In genomic region chr15:67114046-67114445, GRCh38 we compare ENCODE assay signal across 18 cellular contexts. TPM values are rescaled to one million over a fixed set of nuclear protein-coding genes. Genes with fewer than 3 reads are reported as not detected.
DNase-seq lines count a peak whose midpoint lies in the region; ATAC-seq and TF ChIP-seq lines count a peak whose summit lies in the region.
"Had no signal": no experiment of that assay in that cellular context is flagged by ENCODE, and none has a peak within 500 bp of the region (broad histone marks: within the 10 kb centered on the region; RNA-seq: fewer than 3 reads in every experiment).

No MANE protein-coding gene starts in this region.

- no peak overlapping the region for H2BK15ac ChIP-seq in mesenchymal stem cell (ENCODE audit: low read depth, poor library complexity, severe bottlenecking)

- 100% methylated on average over 8 of the region's 8 CpGs for WGBS in mesenchymal stem cell

- peaks cover 7% of the 10 kb centered on the region for H3K9me3 ChIP-seq in mesenchymal stem cell (ENCODE audit: control insufficient read depth, low read length)
- H3K9me3 ChIP-seq: neutrophil, right lobe of liver had no signal

- peaks cover 17% of the 10 kb centered on the region for H3K4me1 ChIP-seq in mesenchymal stem cell (ENCODE audit: control insufficient read depth, insufficient read depth, low read depth, low read length)

- H3K79me1 ChIP-seq in mesenchymal stem cell (replicated peaks; ENCODE audit: low read length, poor library complexity, severe bottlenecking), result peaks cover 20% of the 10 kb centered on the region

- no peak for DNase-seq in stimulated activated naive CD8-positive, alpha-beta T cell treated with anti-CD3 and anti-CD28 coated beads, Interleukin-15, Interleukin-2, amounts not matched to agents 100 U/mL and 50 U/mL, for 24 hours
- DNase-seq in WTC11 (ENCODE audit: low spot score), result no peak
- no peak for DNase-seq in mesenchymal stem cell
- DNase-seq in stimulated activated CD4-positive, alpha-beta T cell treated with anti-CD3 and anti-CD28 coated beads, Interleukin-4, amount 100 ng/mL, for 4 hours, result no peak
- DNase-seq: activated effector memory CD4-positive, alpha-beta T cell treated with Interleukin-2 at 50 U/mL for 16 hours; C1 segment of cervical spinal cord; DMS79 treated with DMSO at 0.1 percent for 48 hours; effector memory CD4-positive, alpha-beta T cell; foreskin fibroblast; NCI-H1694; NCI-H446; right lobe of liver; stimulated activated CD4-positive, alpha-beta T cell treated with anti-CD3 and anti-CD28 coated beads, Interleukin-2, amount 100 ng/mL, for 24 hours had no signal

- no peak for ATAC-seq in stimulated activated naive CD8-positive, alpha-beta T cell treated with anti-CD3 and anti-CD28 coated beads, Interleukin-15, Interleukin-2, amounts not matched to agents 100 U/mL and 50 U/mL, for 24 hours
- ATAC-seq in WTC11 (no peak), GM18907 (IDR thresholded peaks at IDR 0.05; ENCODE audit: unreplicated experiment) (no peak), HG03139 (IDR thresholded peaks at IDR 0.05; ENCODE audit: unreplicated experiment) (no peak)
- ATAC-seq: right lobe of liver had no signal

- H3K36me3 ChIP-seq in mesenchymal stem cell (ENCODE audit: control insufficient read depth in 1 of 2, insufficient read depth in 2 of 2, low read depth in 1 of 2, low read length in 2 of 2), result peaks cover 3 to 27% of the 10 kb centered on the region in 2 experiments
- H3K36me3 ChIP-seq: cardiac muscle cell, neutrophil, right lobe of liver had no signal

- H3K4me2 ChIP-seq in mesenchymal stem cell (ENCODE audit: low read length, poor library complexity, severe bottlenecking), result no peak overlapping the region

- H3K36me3 Mint-ChIP-seq in stimulated activated naive CD8-positive, alpha-beta T cell treated with anti-CD3 and anti-CD28 coated beads, Interleukin-15, Interleukin-2, amounts not matched to agents 100 ng/mL and 50 ng/mL, for 24 hours (ENCODE audit: low read depth), result peaks cover 12% of the 10 kb centered on the region
- H3K36me3 Mint-ChIP-seq in WTC11, result peaks cover 28% of the 10 kb centered on the region

- no peak overlapping the region for H2BK120ac ChIP-seq in mesenchymal stem cell (ENCODE audit: low read depth, low read length)

- H3K27ac Mint-ChIP-seq in stimulated activated naive CD8-positive, alpha-beta T cell treated with anti-CD3 and anti-CD28 coated beads, Interleukin-15, Interleukin-2, amounts not matched to agents 100 ng/mL and 50 ng/mL, for 24 hours, result peak overlapping the region; percentile 69
- peak overlapping the region; percentile 22; the same call in 1 of the 2 replicates for H3K27ac Mint-ChIP-seq in WTC11

- H3K4me1 Mint-ChIP-seq in stimulated activated naive CD8-positive, alpha-beta T cell treated with anti-CD3 and anti-CD28 coated beads, Interleukin-15, Interleukin-2, amounts not matched to agents 100 ng/mL and 50 ng/mL, for 24 hours (ENCODE audit: low read depth), result peaks cover 91% of the 10 kb centered on the region
- H3K4me1 Mint-ChIP-seq in WTC11, result peaks cover 29% of the 10 kb centered on the region

- H2AFZ ChIP-seq in mesenchymal stem cell (ENCODE audit: low read depth, low read length), result no peak overlapping the region

- H3K4me3 ChIP-seq in mesenchymal stem cell (ENCODE audit: insufficient read depth in 1 of 2, low read depth in 1 of 2, low read length in 2 of 2), result no peak overlapping the region
- H3K4me3 ChIP-seq: cardiac muscle cell, right lobe of liver had no signal

- CTCF ChIA-PET in WTC11 (lab: Charles Lee), result no interaction called here

- no peak overlapping the region for H2AK5ac ChIP-seq in mesenchymal stem cell (ENCODE audit: low read length, severe bottlenecking)

- H3K18ac ChIP-seq in mesenchymal stem cell (ENCODE audit: low read depth in 1 of 2, low read length in 2 of 2), result peak overlapping the region in 1 of 2 experiments; percentile 2

- H3K4ac ChIP-seq in mesenchymal stem cell (ENCODE audit: low read depth in 1 of 2, low read length in 2 of 2), result no peak overlapping the region

- H3K27me3 Mint-ChIP-seq in stimulated activated naive CD8-positive, alpha-beta T cell treated with anti-CD3 and anti-CD28 coated beads, Interleukin-15, Interleukin-2, amounts not matched to agents 100 ng/mL and 50 ng/mL, for 24 hours, result no peaks in the 10 kb centered on the region
- no peaks in the 10 kb centered on the region for H3K27me3 Mint-ChIP-seq in WTC11 (ENCODE audit: low read depth)

- H3K9ac ChIP-seq in mesenchymal stem cell (ENCODE audit: low read length), result no peak overlapping the region

- H2BK12ac ChIP-seq in mesenchymal stem cell (ENCODE audit: low read length in 2 of 2), result peak overlapping the region in 1 of 2 experiments; percentile 35

- H3K27ac ChIP-seq in mesenchymal stem cell (ENCODE audit: low read length, poor library complexity, severe bottlenecking), result no peak overlapping the region
- H3K27ac ChIP-seq: cardiac muscle cell, neutrophil, right lobe of liver had no signal

- peak overlapping the region; percentile 2 for H4K8ac ChIP-seq in mesenchymal stem cell (ENCODE audit: low read length)

- H3K9me3 Mint-ChIP-seq in stimulated activated naive CD8-positive, alpha-beta T cell treated with anti-CD3 and anti-CD28 coated beads, Interleukin-15, Interleukin-2, amounts not matched to agents 100 ng/mL and 50 ng/mL, for 24 hours, result peaks cover 9% of the 10 kb centered on the region
- H3K9me3 Mint-ChIP-seq in WTC11, result peaks cover 20% of the 10 kb centered on the region

- no peaks in the 10 kb centered on the region for H3K27me3 ChIP-seq in mesenchymal stem cell (ENCODE audit: control insufficient read depth in 1 of 2, insufficient read depth in 1 of 2, low read length in 2 of 2)
- H3K27me3 ChIP-seq: cardiac muscle cell, neutrophil, right lobe of liver had no signal

- no peak overlapping the region for H2BK5ac ChIP-seq in mesenchymal stem cell (ENCODE audit: low read depth, low read length, poor library complexity, severe bottlenecking)

- H4K91ac ChIP-seq in mesenchymal stem cell (ENCODE audit: low read length), result no peak overlapping the region

- H3K4me3 Mint-ChIP-seq in stimulated activated naive CD8-positive, alpha-beta T cell treated with anti-CD3 and anti-CD28 coated beads, Interleukin-15, Interleukin-2, amounts not matched to agents 100 ng/mL and 50 ng/mL, for 24 hours, result no peak overlapping the region
- H3K4me3 Mint-ChIP-seq in WTC11, result no peak overlapping the region

- H3K23ac ChIP-seq in mesenchymal stem cell (ENCODE audit: low read length in 2 of 2), result peak overlapping the region in 1 of 2 experiments; percentile 71

- peak overlapping the region in 1 of 2 experiments; percentile 2 for H3K14ac ChIP-seq in mesenchymal stem cell (ENCODE audit: low read length in 2 of 2)

- no peak for TF ChIP-seq CTCF in WTC11 (IDR thresholded peaks at IDR 0.05)

- POLR2A ChIA-PET in WTC11 (lab: Charles Lee), result interaction anchor here (1.0 kb wide), 1 partner anchor 10 kb away, joined by 3 read pairs; no protein-coding TSS in a partner anchor

TF ChIP-seq in WTC11, 78 proteins besides CTCF, POLR2A, EP300 and RAD21:
- no peak for TF ChIP-seq ETV6 (CRISPR knock-in tag; IDR thresholded peaks at IDR 0.05)
- no peak for TF ChIP-seq USF2 (CRISPR knock-in tag; IDR thresholded peaks at IDR 0.05)

RNA-seq across cellular contexts. Expression of gene SMAD3, which starts 48.6 kb away (rescaled TPM):
- total RNA-seq in WTC11 (2021), result 20.2 to 34.6 TPM (median 25.0 TPM) in 3 replicates
- polyA plus RNA-seq in mesenchymal stem cell (2013, experiment 1 of 2), result 126 TPM
- polyA plus RNA-seq in mesenchymal stem cell (2013, experiment 2 of 2), result 125 TPM
